1 cellular context compared by ENCODE assay signal in the genomic region with DNA sequence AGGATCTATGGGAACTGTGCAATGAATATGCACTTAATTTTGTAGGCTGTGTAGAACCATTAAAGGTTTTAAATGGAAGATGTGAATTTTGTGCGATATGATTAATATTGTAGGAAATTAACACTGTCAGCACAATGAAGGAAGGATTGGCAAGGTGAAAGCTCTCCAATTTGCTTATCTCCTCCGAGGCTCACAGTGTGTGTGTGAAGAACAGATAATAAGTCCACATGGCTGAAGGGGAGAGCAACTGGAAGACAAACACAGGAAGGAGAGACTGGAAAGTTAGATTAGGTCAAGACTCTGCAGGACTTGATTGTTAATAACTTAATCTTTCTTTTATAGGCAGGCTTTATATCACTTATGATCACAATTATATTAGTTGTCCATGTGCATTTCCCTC.
TF ChIP-seq lines count a peak whose summit lies in the region.

No MANE protein-coding gene starts in this region.

TF ChIP-seq in K562, 482 proteins besides CTCF, POLR2A, EP300 and RAD21 (continued from another document and continues in another):
- 0 out of 4 replicates have a peak, but pooled peaks of 1 of the 2 experiments have one; percentile 24 for TF ChIP-seq ZMIZ1 (IDR thresholded peaks at IDR 0.05; ENCODE audit: low read depth in 2 of 2, low read length in 2 of 2)
- no peak for TF ChIP-seq POLR2AphosphoS2 (IDR thresholded peaks at IDR 0.05; ENCODE audit: low read length)
- no peak for TF ChIP-seq PREB (CRISPR knock-in tag; IDR thresholded peaks at IDR 0.05)
- peak; percentile 90 for TF ChIP-seq DPF2 (IDR thresholded peaks at IDR 0.05)
- no peak for TF ChIP-seq ZNF77 (CRISPR knock-in tag; IDR thresholded peaks at IDR 0.05)
- 0 out of 2 replicates have a peak, but pooled peaks have one; percentile 40 for TF ChIP-seq MAFK (IDR thresholded peaks at IDR 0.05; ENCODE audit: low read length)
- TF ChIP-seq SAP30 (IDR thresholded peaks at IDR 0.05; ENCODE audit: borderline replicate concordance, insufficient read depth, low read depth, low read length, poor library complexity, severe bottlenecking), result no peak
- no peak for TF ChIP-seq ZNF551 (CRISPR knock-in tag; IDR thresholded peaks at IDR 0.05)
- TF ChIP-seq RBBP5 (IDR thresholded peaks at IDR 0.05; ENCODE audit: borderline replicate concordance, insufficient read depth, low read length, poor library complexity, severe bottlenecking), result no peak
- TF ChIP-seq FOXJ3 (CRISPR knock-in tag; IDR thresholded peaks at IDR 0.05), result no peak
- TF ChIP-seq PHB (CRISPR knock-in tag; IDR thresholded peaks at IDR 0.05), result no peak
- no peak for TF ChIP-seq CHCHD3 (CRISPR knock-in tag; IDR thresholded peaks at IDR 0.05)
- no peak for TF ChIP-seq JUND (IDR thresholded peaks at IDR 0.05; ENCODE audit: borderline replicate concordance, low read depth, low read length)
- TF ChIP-seq JUND (tag; IDR thresholded peaks at IDR 0.05; ENCODE audit: borderline replicate concordance, low read depth, low read length), result no peak
- no peak for TF ChIP-seq POU5F1 (IDR thresholded peaks at IDR 0.05; ENCODE audit: borderline replicate concordance, low read depth, low read length, partially characterized antibody)
- no peak for TF ChIP-seq ZNF134 (CRISPR knock-in tag; conservative IDR thresholded peaks at IDR 0.05)
- no peak for TF ChIP-seq HINFP (tag; conservative IDR thresholded peaks at IDR 0.05; ENCODE audit: low read depth)
- TF ChIP-seq MAFF (IDR thresholded peaks at IDR 0.05; ENCODE audit: low read length), result peak; percentile 69
- TF ChIP-seq KLF16 (IDR thresholded peaks at IDR 0.05), result peak; percentile 74
- no peak for TF ChIP-seq RBM14 (IDR thresholded peaks at IDR 0.05; ENCODE audit: borderline replicate concordance, insufficient read depth, low read depth, low read length)
- TF ChIP-seq RHOXF2B (CRISPR knock-in tag; conservative IDR thresholded peaks at IDR 0.05), result no peak
- TF ChIP-seq FUS (optimal IDR thresholded peaks at IDR 0.05; ENCODE audit: low read depth, low read length), result no peak
- TF ChIP-seq ARNT (IDR thresholded peaks at IDR 0.05), result peak in 1 of 2 experiments; percentile 53; a peak in 1 of 4 replicates
- TF ChIP-seq HSF4 (CRISPR knock-in tag; IDR thresholded peaks at IDR 0.05; ENCODE audit: borderline replicate concordance), result no peak
- peak; percentile 90 for TF ChIP-seq C11orf30 (IDR thresholded peaks at IDR 0.05; ENCODE audit: low read depth)
- TF ChIP-seq TCF3 (CRISPR knock-in tag; IDR thresholded peaks at IDR 0.05), result peak; percentile 80
- TF ChIP-seq ZNF583 (CRISPR knock-in tag; IDR thresholded peaks at IDR 0.05), result no peak
- TF ChIP-seq SMARCA4 (IDR thresholded peaks at IDR 0.05), result peak; percentile 86
- no peak for TF ChIP-seq PCBP2 (IDR thresholded peaks at IDR 0.05; ENCODE audit: low read depth, low read length, poor library complexity, severe bottlenecking)
- peak; percentile 59; the same call in 1 of the 2 replicates for TF ChIP-seq NBN (IDR thresholded peaks at IDR 0.05; ENCODE audit: low read depth)
- no peak for TF ChIP-seq CSDE1 (IDR thresholded peaks at IDR 0.05)
- no peak for TF ChIP-seq HEY1 (CRISPR knock-in tag; IDR thresholded peaks at IDR 0.05; ENCODE audit: borderline replicate concordance)
- TF ChIP-seq MTA2 (IDR thresholded peaks at IDR 0.05; ENCODE audit: low read depth), result peak; percentile 83
- no peak for TF ChIP-seq RB1 (IDR thresholded peaks at IDR 0.05; ENCODE audit: low read depth)
- TF ChIP-seq SRSF3 (IDR thresholded peaks at IDR 0.05; ENCODE audit: insufficient read depth, low read length), result no peak
- peak; percentile 40; the same call in 1 of the 2 replicates for TF ChIP-seq PHB2 (IDR thresholded peaks at IDR 0.05; ENCODE audit: low read depth)
- TF ChIP-seq CBFA2T3 (IDR thresholded peaks at IDR 0.05), result peak; percentile 96
- TF ChIP-seq RBM17 (IDR thresholded peaks at IDR 0.05; ENCODE audit: borderline replicate concordance, low read depth, low read length), result no peak
- TF ChIP-seq ZNF232 (CRISPR knock-in tag; IDR thresholded peaks at IDR 0.05), result no peak
- TF ChIP-seq PKNOX1 (IDR thresholded peaks at IDR 0.05), result 0 out of 2 replicates have a peak, but pooled peaks have one; percentile 12
- TF ChIP-seq DDX20 (tag; IDR thresholded peaks at IDR 0.05; ENCODE audit: low read depth), result no peak
- no peak for TF ChIP-seq BRD4 (IDR thresholded peaks at IDR 0.05)
- TF ChIP-seq ZNF778 (CRISPR knock-in tag; IDR thresholded peaks at IDR 0.05), result no peak
- TF ChIP-seq ZBTB40 (IDR thresholded peaks at IDR 0.05), result no peak
- no peak for TF ChIP-seq ZBTB40 (CRISPR knock-in tag; IDR thresholded peaks at IDR 0.05)
- peak; percentile 59 for TF ChIP-seq MEIS2 (IDR thresholded peaks at IDR 0.05; ENCODE audit: partially characterized antibody)
- TF ChIP-seq KAT2B (IDR thresholded peaks at IDR 0.05; ENCODE audit: low read depth, low read length), result no peak
- no peak for TF ChIP-seq MECOM (CRISPR knock-in tag; IDR thresholded peaks at IDR 0.05)
- TF ChIP-seq STAT5A (IDR thresholded peaks at IDR 0.05; ENCODE audit: borderline replicate concordance, low read length), result peak; percentile 72
- peak; percentile 80 for TF ChIP-seq PML (IDR thresholded peaks at IDR 0.05; ENCODE audit: low read length)
- no peak for TF ChIP-seq ZNF347 (CRISPR knock-in tag; IDR thresholded peaks at IDR 0.05; ENCODE audit: low read depth)
- peak; percentile 47 to 67; a peak in 1 of 4 replicates for TF ChIP-seq KDM1A (IDR thresholded peaks at IDR 0.05)
- TF ChIP-seq SOX6 (IDR thresholded peaks at IDR 0.05), result peak; percentile 89
- peak; percentile 77; the same call in 1 of the 2 replicates for TF ChIP-seq CC2D1A (IDR thresholded peaks at IDR 0.05)
- peak; percentile 76 to 87 for TF ChIP-seq TRIM24 (IDR thresholded peaks at IDR 0.05)
- peak; percentile 76 for TF ChIP-seq GATA2 (CRISPR knock-in tag; IDR thresholded peaks at IDR 0.05)
- TF ChIP-seq, protein P1, sequence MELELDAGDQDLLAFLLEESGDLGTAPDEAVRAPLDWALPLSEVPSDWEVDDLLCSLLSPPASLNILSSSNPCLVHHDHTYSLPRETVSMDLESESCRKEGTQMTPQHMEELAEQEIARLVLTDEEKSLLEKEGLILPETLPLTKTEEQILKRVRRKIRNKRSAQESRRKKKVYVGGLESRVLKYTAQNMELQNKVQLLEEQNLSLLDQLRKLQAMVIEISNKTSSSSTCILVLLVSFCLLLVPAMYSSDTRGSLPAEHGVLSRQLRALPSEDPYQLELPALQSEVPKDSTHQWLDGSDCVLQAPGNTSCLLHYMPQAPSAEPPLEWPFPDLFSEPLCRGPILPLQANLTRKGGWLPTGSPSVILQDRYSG (tag; conservative IDR thresholded peaks at IDR 0.05; ENCODE audit: low read depth), result no peak
- TF ChIP-seq ZKSCAN1 (IDR thresholded peaks at IDR 0.05; ENCODE audit: low read depth, low read length), result no peak
